In the genomic region with DNA sequence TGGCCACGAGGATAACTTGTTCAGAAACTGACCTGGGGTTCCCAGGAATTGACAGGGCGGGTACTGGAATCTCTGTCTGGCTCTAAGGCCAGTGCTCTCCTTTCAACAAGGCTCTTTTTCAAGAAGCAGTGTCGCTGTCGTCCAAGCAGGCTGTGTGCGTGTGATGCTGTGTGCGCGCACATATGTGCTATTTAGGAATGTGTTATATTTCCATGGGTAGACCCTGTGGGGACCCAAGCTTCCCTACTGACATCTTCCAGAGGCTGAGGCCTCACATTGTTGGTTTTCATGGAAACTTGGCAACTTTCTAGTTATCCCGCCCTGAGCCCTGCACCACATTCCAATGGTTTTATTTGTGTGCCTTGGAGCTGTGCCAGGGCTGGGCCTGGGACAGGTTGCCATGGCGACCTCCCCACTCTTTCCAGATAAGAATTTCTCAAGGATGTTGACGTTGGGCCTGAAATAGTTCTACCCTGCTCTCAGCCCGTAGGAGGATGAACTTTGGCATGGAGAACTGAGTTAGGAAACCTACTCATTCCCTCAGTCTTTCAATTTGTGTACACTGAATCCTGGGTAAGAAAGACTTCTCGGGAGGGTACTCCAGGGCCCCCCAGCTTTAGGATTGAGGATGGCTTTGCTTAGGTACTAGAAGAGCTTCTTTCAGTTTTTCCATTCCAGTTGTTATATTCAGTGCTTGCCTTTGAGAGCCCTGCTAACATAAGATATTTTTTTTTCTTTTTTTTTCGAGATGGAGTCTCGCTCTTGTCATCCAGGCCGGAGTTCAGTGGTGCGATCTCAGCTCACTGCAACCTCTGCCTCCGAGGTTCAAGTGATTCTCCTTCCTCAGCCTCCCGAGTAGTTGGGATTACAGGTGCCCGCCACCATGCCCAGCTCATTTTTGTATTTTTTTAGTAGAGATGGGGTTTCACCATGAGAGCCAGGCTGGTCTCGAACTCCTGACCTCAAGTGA, we compare ENCODE assay signal across 1 cellular context.
A peak's percentile ranks its signal among the peaks of the same experiment; 100 is the strongest.
TF ChIP-seq lines count a peak whose summit lies in the region.

No MANE protein-coding gene starts in this region.

TF ChIP-seq in K562, 482 proteins besides CTCF, POLR2A, EP300 and RAD21 (continued from another document):
- TF ChIP-seq SFPQ (IDR thresholded peaks at IDR 0.05; ENCODE audit: low read depth, low read length) (no peak), BMI1 (IDR thresholded peaks at IDR 0.05; ENCODE audit: low read length) (peak; percentile 83), NR2C2 (CRISPR knock-in tag; IDR thresholded peaks at IDR 0.05) (no peak), NR2C2 (tag; IDR thresholded peaks at IDR 0.05) (peak; percentile 38; the same call in 1 of the 2 replicates), ZFX (CRISPR knock-in tag; IDR thresholded peaks at IDR 0.05) (0 out of 2 replicates have a peak, but pooled peaks have one; percentile 5), ZNF589 (CRISPR knock-in tag; IDR thresholded peaks at IDR 0.05; ENCODE audit: low read depth) (no peak), CTBP1 (IDR thresholded peaks at IDR 0.05; ENCODE audit: borderline replicate concordance) (peak; percentile 94), L3MBTL2 (IDR thresholded peaks at IDR 0.05) (0 out of 2 replicates have a peak, but pooled peaks have one; percentile 30), ATF7 (IDR thresholded peaks at IDR 0.05) (peak; percentile 42; the same call in 1 of the 2 replicates), TCF15 (CRISPR knock-in tag; IDR thresholded peaks at IDR 0.05) (no peak), MEF2D (tag; conservative IDR thresholded peaks at IDR 0.05; ENCODE audit: low read depth) (peak; percentile 67; the same call in 1 of the 2 replicates), ZNF408 (CRISPR knock-in tag; IDR thresholded peaks at IDR 0.05; ENCODE audit: low read depth) (no peak), NFIX (CRISPR knock-in tag; IDR thresholded peaks at IDR 0.05; ENCODE audit: low read depth) (0 out of 2 replicates have a peak, but pooled peaks have one; percentile 1), MLX (CRISPR knock-in tag; conservative IDR thresholded peaks at IDR 0.05) (no peak), MXI1 (IDR thresholded peaks at IDR 0.05; ENCODE audit: low read depth, low read length) (0 out of 2 replicates have a peak, but pooled peaks have one; percentile 52), FOXJ2 (tag; IDR thresholded peaks at IDR 0.05) (peak; percentile 92), TEAD1 (CRISPR knock-in tag; IDR thresholded peaks at IDR 0.05) (peak; percentile 39 to 68; a peak in 2 of 4 replicates), ZZZ3 (IDR thresholded peaks at IDR 0.05) (no peak), JUND (IDR thresholded peaks at IDR 0.05; ENCODE audit: borderline replicate concordance, low read depth, low read length) (0 out of 2 replicates have a peak, but pooled peaks have one; percentile 3), JUND (tag; IDR thresholded peaks at IDR 0.05; ENCODE audit: borderline replicate concordance, low read depth, low read length) (no peak; the same call in 2 of the 3 replicates), ZNF384 (IDR thresholded peaks at IDR 0.05; ENCODE audit: low read depth, low read length) (no peak), ZNF311 (CRISPR knock-in tag; IDR thresholded peaks at IDR 0.05) (no peak)
- TF ChIP-seq, protein P1, sequence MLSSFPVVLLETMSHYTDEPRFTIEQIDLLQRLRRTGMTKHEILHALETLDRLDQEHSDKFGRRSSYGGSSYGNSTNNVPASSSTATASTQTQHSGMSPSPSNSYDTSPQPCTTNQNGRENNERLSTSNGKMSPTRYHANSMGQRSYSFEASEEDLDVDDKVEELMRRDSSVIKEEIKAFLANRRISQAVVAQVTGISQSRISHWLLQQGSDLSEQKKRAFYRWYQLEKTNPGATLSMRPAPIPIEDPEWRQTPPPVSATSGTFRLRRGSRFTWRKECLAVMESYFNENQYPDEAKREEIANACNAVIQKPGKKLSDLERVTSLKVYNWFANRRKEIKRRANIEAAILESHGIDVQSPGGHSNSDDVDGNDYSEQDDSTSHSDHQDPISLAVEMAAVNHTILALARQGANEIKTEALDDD (IDR thresholded peaks at IDR 0.05) = peak; percentile 29; the same call in 1 of the 2 replicates
- TF ChIP-seq, protein P2, sequence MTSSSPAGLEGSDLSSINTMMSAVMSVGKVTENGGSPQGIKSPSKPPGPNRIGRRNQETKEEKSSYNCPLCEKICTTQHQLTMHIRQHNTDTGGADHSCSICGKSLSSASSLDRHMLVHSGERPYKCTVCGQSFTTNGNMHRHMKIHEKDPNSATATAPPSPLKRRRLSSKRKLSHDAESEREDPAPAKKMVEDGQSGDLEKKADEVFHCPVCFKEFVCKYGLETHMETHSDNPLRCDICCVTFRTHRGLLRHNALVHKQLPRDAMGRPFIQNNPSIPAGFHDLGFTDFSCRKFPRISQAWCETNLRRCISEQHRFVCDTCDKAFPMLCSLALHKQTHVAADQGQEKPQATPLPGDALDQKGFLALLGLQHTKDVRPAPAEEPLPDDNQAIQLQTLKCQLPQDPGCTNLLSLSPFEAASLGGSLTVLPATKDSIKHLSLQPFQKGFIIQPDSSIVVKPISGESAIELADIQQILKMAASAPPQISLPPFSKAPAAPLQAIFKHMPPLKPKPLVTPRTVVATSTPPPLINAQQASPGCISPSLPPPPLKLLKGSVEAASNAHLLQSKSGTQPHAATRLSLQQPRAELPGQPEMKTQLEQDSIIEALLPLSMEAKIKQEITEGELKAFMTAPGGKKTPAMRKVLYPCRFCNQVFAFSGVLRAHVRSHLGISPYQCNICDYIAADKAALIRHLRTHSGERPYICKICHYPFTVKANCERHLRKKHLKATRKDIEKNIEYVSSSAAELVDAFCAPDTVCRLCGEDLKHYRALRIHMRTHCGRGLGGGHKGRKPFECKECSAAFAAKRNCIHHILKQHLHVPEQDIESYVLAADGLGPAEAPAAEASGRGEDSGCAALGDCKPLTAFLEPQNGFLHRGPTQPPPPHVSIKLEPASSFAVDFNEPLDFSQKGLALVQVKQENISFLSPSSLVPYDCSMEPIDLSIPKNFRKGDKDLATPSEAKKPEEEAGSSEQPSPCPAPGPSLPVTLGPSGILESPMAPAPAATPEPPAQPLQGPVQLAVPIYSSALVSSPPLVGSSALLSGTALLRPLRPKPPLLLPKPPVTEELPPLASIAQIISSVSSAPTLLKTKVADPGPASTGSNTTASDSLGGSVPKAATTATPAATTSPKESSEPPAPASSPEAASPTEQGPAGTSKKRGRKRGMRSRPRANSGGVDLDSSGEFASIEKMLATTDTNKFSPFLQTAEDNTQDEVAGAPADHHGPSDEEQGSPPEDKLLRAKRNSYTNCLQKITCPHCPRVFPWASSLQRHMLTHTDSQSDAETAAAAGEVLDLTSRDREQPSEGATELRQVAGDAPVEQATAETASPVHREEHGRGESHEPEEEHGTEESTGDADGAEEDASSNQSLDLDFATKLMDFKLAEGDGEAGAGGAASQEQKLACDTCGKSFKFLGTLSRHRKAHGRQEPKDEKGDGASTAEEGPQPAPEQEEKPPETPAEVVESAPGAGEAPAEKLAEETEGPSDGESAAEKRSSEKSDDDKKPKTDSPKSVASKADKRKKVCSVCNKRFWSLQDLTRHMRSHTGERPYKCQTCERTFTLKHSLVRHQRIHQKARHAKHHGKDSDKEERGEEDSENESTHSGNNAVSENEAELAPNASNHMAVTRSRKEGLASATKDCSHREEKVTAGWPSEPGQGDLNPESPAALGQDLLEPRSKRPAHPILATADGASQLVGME (CRISPR knock-in tag; IDR thresholded peaks at IDR 0.05) = peak; percentile 66; the same call in 1 of the 2 replicates
- TF ChIP-seq, protein P3, sequence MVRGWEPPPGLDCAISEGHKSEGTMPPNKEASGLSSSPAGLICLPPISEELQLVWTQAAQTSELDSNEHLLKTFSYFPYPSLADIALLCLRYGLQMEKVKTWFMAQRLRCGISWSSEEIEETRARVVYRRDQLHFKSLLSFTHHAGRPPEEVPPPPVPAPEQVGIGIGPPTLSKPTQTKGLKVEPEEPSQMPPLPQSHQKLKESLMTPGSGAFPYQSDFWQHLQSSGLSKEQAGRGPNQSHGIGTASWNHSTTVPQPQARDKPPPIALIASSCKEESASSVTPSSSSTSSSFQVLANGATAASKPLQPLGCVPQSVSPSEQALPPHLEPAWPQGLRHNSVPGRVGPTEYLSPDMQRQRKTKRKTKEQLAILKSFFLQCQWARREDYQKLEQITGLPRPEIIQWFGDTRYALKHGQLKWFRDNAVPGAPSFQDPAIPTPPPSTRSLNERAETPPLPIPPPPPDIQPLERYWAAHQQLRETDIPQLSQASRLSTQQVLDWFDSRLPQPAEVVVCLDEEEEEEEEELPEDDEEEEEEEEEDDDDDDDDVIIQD (CRISPR knock-in tag; IDR thresholded peaks at IDR 0.05) = no peak
